In the genomic region with DNA sequence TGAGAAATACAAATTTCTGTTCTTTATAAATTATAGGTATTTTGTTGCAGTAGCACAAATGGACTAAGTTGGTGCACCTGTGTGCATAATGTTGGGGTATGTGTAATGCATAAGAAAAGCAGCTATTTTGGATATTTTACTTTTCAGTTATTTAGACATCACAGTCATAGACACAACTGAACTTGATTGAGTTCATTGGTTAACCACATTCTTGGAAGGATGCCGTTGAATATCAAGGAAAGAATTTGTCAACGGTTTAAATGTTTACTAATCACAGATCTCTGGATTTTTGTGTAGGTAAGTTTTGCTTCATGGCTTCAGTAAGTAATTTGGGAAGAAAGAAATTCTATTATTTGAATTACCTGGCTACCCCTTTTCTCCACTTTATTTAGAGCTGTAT, we compare ENCODE assay signal across 8 cellular contexts. TPM values are rescaled to one million over a fixed set of nuclear protein-coding genes. Genes with fewer than 3 reads are reported as not detected.
DNase-seq lines count a peak whose midpoint lies in the region; ATAC-seq, FAIRE-seq and TF ChIP-seq lines count a peak whose summit lies in the region.

No MANE protein-coding gene starts in this region.

- intact Hi-C loops in lower lobe of right lung (cut with DNase I): no loop called here
- intact Hi-C loops in sciatic nerve (cut with DNase I): no loop called here

- H3K27me3 ChIP-seq in lower lobe of right lung (ENCODE audit: low read depth): no peaks in the 10 kb centered on the region

- TF ChIP-seq CTCF in AG10803 (conservative IDR thresholded peaks at IDR 0.05; ENCODE audit: low read length) (no peak), lower lobe of right lung (IDR thresholded peaks at IDR 0.05) (no peak)

- DNase-seq in AG10803 (ENCODE audit: low read depth) (peak; percentile 63), GM03348 (ENCODE audit: low spot score) (peak; percentile 52), amniotic epithelial cell (ENCODE audit: low read depth) (peak; percentile 81), lower lobe of right lung (no peak), sciatic nerve (ENCODE audit: low spot score) (no peak), globus pallidus (ENCODE audit: low spot score) (no peak), frontal cortex (ENCODE audit: low spot score in 2 of 2) (no peak)
- DNase-seq in stimulated activated CD4-positive, alpha-beta T cell treated with anti-CD3 and anti-CD28 coated beads, Interleukin-2, amount 100 ng/mL, for 24 hours: no peak

- no peaks in the 10 kb centered on the region for H3K9me3 ChIP-seq in lower lobe of right lung

- H3K36me3 ChIP-seq in lower lobe of right lung: no peaks in the 10 kb centered on the region

- no peak for ATAC-seq in lower lobe of right lung
- ATAC-seq in sciatic nerve: no peak

- peaks cover 51% of the 10 kb centered on the region for H3K4me1 ChIP-seq in lower lobe of right lung

- H3K4me3 ChIP-seq in AG10803 (ENCODE audit: low read length) (no peak overlapping the region), lower lobe of right lung (peak overlapping the region; percentile 77)

- FAIRE-seq in frontal cortex (lab: Jason Lieb, UNC): no peak

- H3K27ac ChIP-seq in lower lobe of right lung: no peak overlapping the region

RNA-seq across cellular contexts. Expression of gene OTUD1, which starts 4.1 kb away (rescaled TPM):
- total RNA-seq in lower lobe of right lung (31.4 TPM), sciatic nerve (33.9 TPM), frontal cortex (16.7 TPM)

Comparison
In these comparisons a context has a peak if more than half of its experiments do, and no peak if none do; other contexts are left out.
1. DNase-seq: peak in AG10803 (single experiment), GM03348 (single experiment) and amniotic epithelial cell (single experiment); none in lower lobe of right lung (single experiment), sciatic nerve (single experiment), stimulated activated CD4-positive, alpha-beta T cell treated with anti-CD3 and anti-CD28 coated beads, Interleukin-2, amount 100 ng/mL, for 24 hours (0 of 2), globus pallidus (single experiment) and frontal cortex (0 of 2).